Comparison of ENCODE assay signal across 7 cellular contexts in genomic region chr7:141654551-141654950, GRCh38.
A peak's percentile ranks its signal among the peaks of the same experiment; 100 is the strongest.
DNase-seq lines count a peak whose midpoint lies in the region; ATAC-seq lines count a peak whose summit lies in the region.

No MANE protein-coding gene starts in this region.

- peak; percentile 83 for ATAC-seq in GM18498 (IDR thresholded peaks at IDR 0.05; ENCODE audit: unreplicated experiment)
- ATAC-seq in HG02798 (IDR thresholded peaks at IDR 0.05; ENCODE audit: poor library complexity, unreplicated experiment): peak; percentile 72

- DNase-seq in NCI-H1417 treated with DMSO at 0.1 percent for 48 hours (lab: John Stamatoyannopoulos, UW) (peak; percentile 78), SW480 (ENCODE audit: low spot score) (peak; percentile 57), astrocyte of the hippocampus (ENCODE audit: low read depth, low spot score) (peak; percentile 88), hippocampal formation (lab: John Stamatoyannopoulos, UW) (peak; percentile 65 to 90)
- DNase-seq in stimulated activated CD4-positive, alpha-beta T cell treated with anti-CD3 and anti-CD28 coated beads, Interleukin-12 subunit alpha, Interleukin-12 subunit beta, amount 100 ng/mL, for 4 hours: peak; percentile 33

Comparison
In these comparisons a context has a peak if more than half of its experiments do, and no peak if none do; other contexts are left out.
1. Peak in every context shown above with its lines: DNase-seq and ATAC-seq.
2. DNase-seq: peak in every context shown above with its lines; median percentile 88 in astrocyte of the hippocampus; 78 in NCI-H1417 treated with DMSO at 0.1 percent for 48 hours; 78 in hippocampal formation; 57 in SW480; 33 in stimulated activated CD4-positive, alpha-beta T cell treated with anti-CD3 and anti-CD28 coated beads, Interleukin-12 subunit alpha, Interleukin-12 subunit beta, amount 100 ng/mL, for 4 hours.